15 cellular contexts compared by ENCODE assay signal in genomic region chr12:6527711-6528110, GRCh38. TPM values are rescaled to one million over a fixed set of nuclear protein-coding genes. Genes with fewer than 3 reads are reported as not detected.
DNase-seq lines count a peak whose midpoint lies in the region; ATAC-seq, FAIRE-seq and TF ChIP-seq lines count a peak whose summit lies in the region.
"Had no signal": no experiment of that assay in that cellular context is flagged by ENCODE, and none has a peak within 500 bp of the region (broad histone marks: within the 10 kb centered on the region; RNA-seq: fewer than 3 reads in every experiment).

No MANE protein-coding gene starts in this region.

- CTCF ChIA-PET in Caco-2 (lab: Charles Lee) = no interaction called here
- CTCF ChIA-PET in K562 (lab: Yijun Ruan, JAX; ENCODE audit: low intra/inter-chr PET ratio) = no interaction called here

- TF ChIP-seq EP300 in K562 (IDR thresholded peaks at IDR 0.05; ENCODE audit: low read length) = no peak

- H3K9me3 ChIP-seq in Caco-2 (no peaks in the 10 kb centered on the region), K562 (replicated peaks; ENCODE audit: control insufficient read depth, insufficient read depth, low read depth, low read length) (no peaks in the 10 kb centered on the region), body of pancreas (no peaks in the 10 kb centered on the region)
- H3K9me3 ChIP-seq: BLaER1 had no signal

- no peak for TF ChIP-seq CTCF in Caco-2 (IDR thresholded peaks at IDR 0.05; ENCODE audit: insufficient read depth in 1 of 2, low read depth in 1 of 2, low read length in 1 of 2, severe bottlenecking in 1 of 2, unreplicated experiment in 1 of 2)
- no peak for TF ChIP-seq CTCF in K562 (IDR thresholded peaks at IDR 0.05 in 2 of 3, conservative IDR thresholded peaks at IDR 0.05 in 1 of 3; ENCODE audit: insufficient read depth in 2 of 3, low read depth in 1 of 3, low read length in 3 of 3)
- no peak for TF ChIP-seq CTCF in type B pancreatic cell (conservative IDR thresholded peaks at IDR 0.05)
- TF ChIP-seq CTCF in body of pancreas (IDR thresholded peaks at IDR 0.05) = no peak

- H3K27ac ChIP-seq in K562 (ENCODE audit: extremely low read depth, low read depth, low read length) (no peak overlapping the region), body of pancreas (no peak overlapping the region)
- H3K27ac ChIP-seq: 22Rv1, BLaER1, GM23248 had no signal

- H3K9ac ChIP-seq in K562 (ENCODE audit: insufficient read depth in 1 of 2, low read depth in 2 of 2, low read length in 2 of 2) = no peak overlapping the region
- H3K9ac ChIP-seq: BLaER1, GM23248 had no signal

- H3K36me3 ChIP-seq in Caco-2 (ENCODE audit: control insufficient read depth, insufficient read depth, low read length) (peaks cover 25% of the 10 kb centered on the region), K562 (ENCODE audit: control insufficient read depth, insufficient read depth, low read length) (peaks cover 94% of the 10 kb centered on the region), body of pancreas (replicated peaks in 1 of 2; ENCODE audit: insufficient read depth in 1 of 2, low read depth in 2 of 2) (peaks cover 4 to 40% of the 10 kb centered on the region in 2 donors)

- TF ChIP-seq POLR2A in K562 (conservative IDR thresholded peaks at IDR 0.05) (no peak), body of pancreas (IDR thresholded peaks at IDR 0.05) (no peak)

- FAIRE-seq in K562 (lab: Jason Lieb, UNC) = no peak
- FAIRE-seq: GM12878, GM18507 had no signal

- POLR2A ChIA-PET in Caco-2 (lab: Charles Lee) (interaction anchor here (0.5 to 1.7 kb wide), 2 partner anchors 12 to 57 kb away, joined by 6 to 8 read pairs; no protein-coding TSS in a partner anchor), K562 (lab: Yijun Ruan, JAX) (no interaction called here)

- no peak overlapping the region for H3K4me3 Mint-ChIP-seq in activated T-cell treated with anti-CD3 and anti-CD28 coated beads, Interleukin-2, amount 50 U/mL, for 24 hours
- H3K4me3 Mint-ChIP-seq in activated T-cell treated with anti-CD3 and anti-CD28 coated beads, Interleukin-2, amount 50 U/mL, for 72 hours = no peak overlapping the region
- H3K4me3 Mint-ChIP-seq in Caco-2 (ENCODE audit: unreplicated experiment) (peak overlapping the region; percentile 45), type B pancreatic cell (no peak overlapping the region)

- no peaks in the 10 kb centered on the region for H3K9me1 ChIP-seq in K562 (ENCODE audit: control insufficient read depth, insufficient read depth, low read length)

- no peak for TF ChIP-seq RAD21 in K562 (CRISPR knock-in tag; conservative IDR thresholded peaks at IDR 0.05 in 1 of 2, IDR thresholded peaks at IDR 0.05 in 1 of 2)

- H3K27me3 Mint-ChIP-seq in activated T-cell treated with anti-CD3 and anti-CD28 coated beads, Interleukin-2, amount 50 U/mL, for 24 hours = no peaks in the 10 kb centered on the region
- no peaks in the 10 kb centered on the region for H3K27me3 Mint-ChIP-seq in activated T-cell treated with anti-CD3 and anti-CD28 coated beads, Interleukin-2, amount 50 U/mL, for 72 hours (ENCODE audit: low read depth)
- H3K27me3 Mint-ChIP-seq in Caco-2 (ENCODE audit: insufficient read depth, unreplicated experiment) (no peaks in the 10 kb centered on the region), type B pancreatic cell (no peaks in the 10 kb centered on the region)

- BruUV-seq in Caco-2 (replicated peaks; lab: Mats Ljungman, UMichigan) = no TSS peak
- no TSS peak for BruUV-seq in K562 (replicated peaks; lab: Mats Ljungman, UMichigan)

- H2AFZ ChIP-seq in K562 (ENCODE audit: low read depth, low read length) = no peak overlapping the region
- H2AFZ ChIP-seq: GM23248 had no signal

- H3K79me2 ChIP-seq in K562 (ENCODE audit: control insufficient read depth, insufficient read depth, low read length) = peaks cover 9% of the 10 kb centered on the region; the same call in 2 of the 3 replicates

- H3K9me3 Mint-ChIP-seq in activated T-cell treated with anti-CD3 and anti-CD28 coated beads, Interleukin-2, amount 50 U/mL, for 24 hours = no peaks in the 10 kb centered on the region
- H3K9me3 Mint-ChIP-seq in activated T-cell treated with anti-CD3 and anti-CD28 coated beads, Interleukin-2, amount 50 U/mL, for 72 hours = no peaks in the 10 kb centered on the region
- no peaks in the 10 kb centered on the region for H3K9me3 Mint-ChIP-seq in Caco-2 (ENCODE audit: unreplicated experiment)
- H3K9me3 Mint-ChIP-seq in type B pancreatic cell = no peaks in the 10 kb centered on the region

- in situ Hi-C loops in K562 (cut with MboI) (no loop called here), KBM-7 (cut with MboI; ENCODE audit: low pct_unique_long_range_greater_than_20kb, low sequenced_read_pairs) (no loop called here)

- peaks cover 18% of the 10 kb centered on the region for H3K4me1 Mint-ChIP-seq in activated T-cell treated with anti-CD3 and anti-CD28 coated beads, Interleukin-2, amount 50 U/mL, for 24 hours (ENCODE audit: low read depth)
- H3K4me1 Mint-ChIP-seq in activated T-cell treated with anti-CD3 and anti-CD28 coated beads, Interleukin-2, amount 50 U/mL, for 72 hours (ENCODE audit: low read depth) = peaks cover 20% of the 10 kb centered on the region
- H3K4me1 Mint-ChIP-seq in Caco-2 (ENCODE audit: low read depth, unreplicated experiment) = peaks cover 48% of the 10 kb centered on the region
- H3K4me1 Mint-ChIP-seq in type B pancreatic cell (ENCODE audit: unreplicated experiment) = peaks cover 16% of the 10 kb centered on the region

- intact Hi-C loops in Caco-2 (cut with micrococcal nuclease; ENCODE audit: unreplicated experiment) (no loop called here), K562 (cut with micrococcal nuclease) (no loop called here), body of pancreas (cut with DNase I) (no loop called here)

- H3K4me1 ChIP-seq in Caco-2 = peaks cover 45% of the 10 kb centered on the region
- H3K4me1 ChIP-seq in K562 (replicated peaks in 1 of 2; ENCODE audit: control insufficient read depth in 2 of 2, insufficient read depth in 2 of 2, low read length in 2 of 2) = peaks cover 7 to 10% of the 10 kb centered on the region in 2 experiments; a peak in 4 of 5 replicates
- peaks cover 9% of the 10 kb centered on the region for H3K4me1 ChIP-seq in body of pancreas

- H3K36me3 Mint-ChIP-seq in activated T-cell treated with anti-CD3 and anti-CD28 coated beads, Interleukin-2, amount 50 U/mL, for 24 hours (ENCODE audit: low read depth) = peaks cover 99% of the 10 kb centered on the region
- H3K36me3 Mint-ChIP-seq in activated T-cell treated with anti-CD3 and anti-CD28 coated beads, Interleukin-2, amount 50 U/mL, for 72 hours (ENCODE audit: insufficient read depth in 2 of 2) = peaks cover 21 to 55% of the 10 kb centered on the region in 2 donors
- H3K36me3 Mint-ChIP-seq in Caco-2 (ENCODE audit: insufficient read depth, unreplicated experiment) (peaks cover 98% of the 10 kb centered on the region), type B pancreatic cell (peaks cover 73% of the 10 kb centered on the region)

- DNase-seq in activated T-cell treated with anti-CD3 and anti-CD28 coated beads, Interleukin-2, amount 50 U/mL, for 24 hours = no peak
- no peak for DNase-seq in activated T-cell treated with anti-CD3 and anti-CD28 coated beads, Interleukin-2, amount 50 U/mL, for 72 hours
- DNase-seq in Caco-2 = no peak
- no peak for DNase-seq in K562 (ENCODE audit: extremely low read depth in 1 of 4, low spot score in 3 of 4)
- no peak for DNase-seq in type B pancreatic cell (ENCODE audit: extremely low spot score, unreplicated experiment)
- no peak for DNase-seq in body of pancreas
- DNase-seq in KBM-7 = no peak
- DNase-seq: AML-193, Calu3, DMS79, GM23248 had no signal

- H4K20me1 ChIP-seq in K562 (replicated peaks; ENCODE audit: control insufficient read depth, insufficient read depth, low read length) = no peaks in the 10 kb centered on the region
- H4K20me1 ChIP-seq: BLaER1 had no signal

- H3K4me3 ChIP-seq in Caco-2 (ENCODE audit: low read depth, low read length) (no peak overlapping the region), K562 (no peak overlapping the region), body of pancreas (no peak overlapping the region)
- H3K4me3 ChIP-seq: BLaER1, GM12878, GM23248 had no signal

- H3K27ac Mint-ChIP-seq in activated T-cell treated with anti-CD3 and anti-CD28 coated beads, Interleukin-2, amount 50 U/mL, for 24 hours = peak overlapping the region; percentile 63
- H3K27ac Mint-ChIP-seq in activated T-cell treated with anti-CD3 and anti-CD28 coated beads, Interleukin-2, amount 50 U/mL, for 72 hours = no peak overlapping the region
- H3K27ac Mint-ChIP-seq in Caco-2 (ENCODE audit: unreplicated experiment) (peak overlapping the region; percentile 89), type B pancreatic cell (peak overlapping the region; percentile 100)

- H3K4me2 ChIP-seq in K562 (ENCODE audit: insufficient read depth, low read length) = no peak overlapping the region
- H3K4me2 ChIP-seq: BLaER1 had no signal

- 86% methylated on average over 4 of the region's 4 CpGs for WGBS in K562 (ENCODE audit: insufficient coverage, low coverage, missing lambda C conversion rate)
- 88 to 96% methylated on average over 4 of the region's 4 CpGs for WGBS in body of pancreas, 2 donors

- no peak for ATAC-seq in activated T-cell treated with anti-CD3 and anti-CD28 coated beads, Interleukin-2, amount 50 U/mL, for 72 hours (replicated peaks in 1 of 2)
- ATAC-seq in K562 (no peak), body of pancreas (no peak)
- ATAC-seq: GM12878 had no signal

- no peaks in the 10 kb centered on the region for H3K27me3 ChIP-seq in Caco-2 (replicated peaks; ENCODE audit: control insufficient read depth, insufficient read depth, low read length)
- no peaks in the 10 kb centered on the region for H3K27me3 ChIP-seq in K562 (ENCODE audit: control insufficient read depth in 2 of 2, insufficient read depth in 2 of 2, low read length in 2 of 2)
- H3K27me3 ChIP-seq in body of pancreas = no peaks in the 10 kb centered on the region
- H3K27me3 ChIP-seq: BLaER1 had no signal

RNA-seq across cellular contexts. Expression of gene GAPDH, which starts 6.6 kb away (rescaled TPM):
- 1,000 to 10,000 TPM; 4,101 to 4,234 TPM for total RNA-seq in activated T-cell treated with anti-CD3 and anti-CD28 coated beads, Interleukin-2, amount 50 U/mL, for 72 hours
- total RNA-seq in Caco-2 (2022) (4,975 and 5,337 TPM in 2 replicates), K562 (2014; rRNA removed) (3,419 and 4,659 TPM in 2 replicates), K562 (2014; rRNA removed; fragmentation: Illumina TruSeq; extraction: Trizol) (1,716 and 2,206 TPM in 2 replicates), K562 (2015; rRNA removed; fragmentation: Illumina TruSeq; extraction: Trizol) (2,578 and 2,581 TPM in 2 replicates), K562 (2021) (2,702 and 2,817 TPM in 2 replicates), type B pancreatic cell (ENCODE audit: low replicate concordance) (2,317 and 5,618 TPM in 2 replicates), body of pancreas (100 to 1,000 TPM; 311 to 476 TPM)
- 324 and 835 TPM in 2 replicates for total RNA-seq in K562 (2011; cell fraction: chromatin; rRNA removed; ENCODE audit: low replicate concordance)
- 1,325 and 1,372 TPM in 2 replicates for total RNA-seq in K562 (2011; cell fraction: nucleolus; rRNA removed)
- total RNA-seq in K562 (2011; cell fraction: nucleoplasm; rRNA removed) = 1,230 and 2,004 TPM in 2 replicates
- polyA plus RNA-seq in K562 (2011; rRNA removed) (6,793 and 8,605 TPM in 2 replicates), K562 (2014; fragmentation: Illumina TruSeq; extraction: Trizol) (5,553 and 5,658 TPM in 2 replicates), K562 (2014; fragmentation: Nextera tagmentation; extraction: Ambion mirVana) (1,000 to 10,000 TPM; 5,813 to 6,029 TPM), K562 (2014; rRNA removed) (3,855 and 4,217 TPM in 2 replicates)
- polyA plus RNA-seq in K562 (2011; cell fraction: cytosol; rRNA removed) = 11,989 and 13,919 TPM in 2 replicates
- 3,294 and 3,587 TPM in 2 replicates for polyA plus RNA-seq in K562 (2011; cell fraction: nucleus; rRNA removed)
- polyA plus RNA-seq in K562 (2012) = 3,686 and 3,892 TPM in 2 replicates
- polyA minus RNA-seq in K562 (2011; rRNA and poly(A)+ RNA removed) = 4,964 and 5,506 TPM in 2 replicates
- 4,077 and 4,335 TPM in 2 replicates for polyA minus RNA-seq in K562 (2011; cell fraction: cytosol; rRNA and poly(A)+ RNA removed)
- polyA minus RNA-seq in K562 (2011; cell fraction: nucleus; rRNA and poly(A)+ RNA removed) = 565 and 1,075 TPM in 2 replicates

RNA-seq across cellular contexts. Expression of gene IFFO1, which starts 28.1 kb away (rescaled TPM):
- 10 to 100 TPM; 14.2 to 17.0 TPM for total RNA-seq in activated T-cell treated with anti-CD3 and anti-CD28 coated beads, Interleukin-2, amount 50 U/mL, for 72 hours
- total RNA-seq in Caco-2 (2022) (0.48 and 0.53 TPM in 2 replicates), K562 (2014; rRNA removed) (not detected in 2 replicates), K562 (2014; rRNA removed; fragmentation: Illumina TruSeq; extraction: Trizol) (not detected in 2 replicates), K562 (2015; rRNA removed; fragmentation: Illumina TruSeq; extraction: Trizol) (0.08 TPM in 1 of 2 replicates, not detected in the other), K562 (2021) (0.09 and 0.20 TPM in 2 replicates), type B pancreatic cell (ENCODE audit: low replicate concordance) (9.1 and 17.5 TPM in 2 replicates), body of pancreas (10 to 100 TPM; 11.4 to 13.2 TPM)
- 0.42 and 0.76 TPM in 2 replicates for total RNA-seq in K562 (2011; cell fraction: chromatin; rRNA removed; ENCODE audit: low replicate concordance)
- total RNA-seq in K562 (2011; cell fraction: nucleolus; rRNA removed) = 0.66 and 0.83 TPM in 2 replicates
- total RNA-seq in K562 (2011; cell fraction: nucleoplasm; rRNA removed) = 0.23 and 0.37 TPM in 2 replicates
- polyA plus RNA-seq in K562 (2011; rRNA removed) (0.10 and 0.12 TPM in 2 replicates), K562 (2014; fragmentation: Illumina TruSeq; extraction: Trizol) (not detected in 2 replicates), K562 (2014; fragmentation: Nextera tagmentation; extraction: Ambion mirVana) (not detected), K562 (2014; rRNA removed) (0.03 TPM in 1 of 2 replicates, not detected in the other)
- polyA plus RNA-seq in K562 (2011; cell fraction: cytosol; rRNA removed) = 0.09 and 0.15 TPM in 2 replicates
- 0.18 and 0.32 TPM in 2 replicates for polyA plus RNA-seq in K562 (2011; cell fraction: nucleus; rRNA removed)
- polyA plus RNA-seq in K562 (2012) = 0.04 and 0.10 TPM in 2 replicates
- 0.11 TPM in 1 of 2 replicates, not detected in the other for polyA minus RNA-seq in K562 (2011; rRNA and poly(A)+ RNA removed)
- polyA minus RNA-seq in K562 (2011; cell fraction: cytosol; rRNA and poly(A)+ RNA removed) = not detected in 2 replicates
- polyA minus RNA-seq in K562 (2011; cell fraction: nucleus; rRNA and poly(A)+ RNA removed) = 0.11 and 0.27 TPM in 2 replicates

RNA-seq across cellular contexts. Expression of gene NCAPD2, which starts 33.8 kb away (rescaled TPM):
- 100 to 1,000 TPM; 156 to 168 TPM for total RNA-seq in activated T-cell treated with anti-CD3 and anti-CD28 coated beads, Interleukin-2, amount 50 U/mL, for 72 hours
- total RNA-seq in Caco-2 (2022) (204 and 218 TPM in 2 replicates), K562 (2014; rRNA removed) (88.9 and 90.9 TPM in 2 replicates), K562 (2014; rRNA removed; fragmentation: Illumina TruSeq; extraction: Trizol) (58.6 and 59.8 TPM in 2 replicates), K562 (2015; rRNA removed; fragmentation: Illumina TruSeq; extraction: Trizol) (50.6 and 55.1 TPM in 2 replicates), K562 (2021) (66.6 and 79.3 TPM in 2 replicates), type B pancreatic cell (ENCODE audit: low replicate concordance) (96.5 and 109 TPM in 2 replicates), body of pancreas (10 to 100 TPM in 1 of 2 donors, 1 to 10 TPM in 1; 9.3 to 46.1 TPM)
- 180 and 234 TPM in 2 replicates for total RNA-seq in K562 (2011; cell fraction: chromatin; rRNA removed; ENCODE audit: low replicate concordance)
- total RNA-seq in K562 (2011; cell fraction: nucleolus; rRNA removed) = 123 and 141 TPM in 2 replicates
- 94.7 and 123 TPM in 2 replicates for total RNA-seq in K562 (2011; cell fraction: nucleoplasm; rRNA removed)
- polyA plus RNA-seq in K562 (2011; rRNA removed) (68.3 and 88.8 TPM in 2 replicates), K562 (2014; fragmentation: Illumina TruSeq; extraction: Trizol) (93.7 and 95.4 TPM in 2 replicates), K562 (2014; fragmentation: Nextera tagmentation; extraction: Ambion mirVana) (10 to 100 TPM; 16.9 to 35.5 TPM), K562 (2014; rRNA removed) (55.3 and 70.9 TPM in 2 replicates)
- polyA plus RNA-seq in K562 (2011; cell fraction: cytosol; rRNA removed) = 70.4 and 83.4 TPM in 2 replicates
- polyA plus RNA-seq in K562 (2011; cell fraction: nucleus; rRNA removed) = 111 and 114 TPM in 2 replicates
- 67.4 and 77.6 TPM in 2 replicates for polyA plus RNA-seq in K562 (2012)
- polyA minus RNA-seq in K562 (2011; rRNA and poly(A)+ RNA removed) = 103 and 106 TPM in 2 replicates
- 93.9 and 94.0 TPM in 2 replicates for polyA minus RNA-seq in K562 (2011; cell fraction: cytosol; rRNA and poly(A)+ RNA removed)
- 52.2 and 80.1 TPM in 2 replicates for polyA minus RNA-seq in K562 (2011; cell fraction: nucleus; rRNA and poly(A)+ RNA removed)

RNA-seq across cellular contexts. Expression of gene MRPL51, which starts 34.6 kb away (rescaled TPM):
- 100 to 1,000 TPM; 170 to 179 TPM for total RNA-seq in activated T-cell treated with anti-CD3 and anti-CD28 coated beads, Interleukin-2, amount 50 U/mL, for 72 hours
- 448 and 456 TPM in 2 replicates for total RNA-seq in Caco-2 (2022)
- 10.4 and 15.7 TPM in 2 replicates for total RNA-seq in K562 (2011; cell fraction: chromatin; rRNA removed; ENCODE audit: low replicate concordance)
- 12.9 and 13.3 TPM in 2 replicates for total RNA-seq in K562 (2011; cell fraction: nucleolus; rRNA removed)
- 14.3 and 21.4 TPM in 2 replicates for total RNA-seq in K562 (2011; cell fraction: nucleoplasm; rRNA removed)
- total RNA-seq in K562 (2014; rRNA removed) = 135 and 152 TPM in 2 replicates
- 254 and 288 TPM in 2 replicates for total RNA-seq in K562 (2014; rRNA removed; fragmentation: Illumina TruSeq; extraction: Trizol)
- 177 and 199 TPM in 2 replicates for total RNA-seq in K562 (2015; rRNA removed; fragmentation: Illumina TruSeq; extraction: Trizol)
- 205 and 208 TPM in 2 replicates for total RNA-seq in K562 (2021)
- 87.9 and 127 TPM in 2 replicates for polyA plus RNA-seq in K562 (2011; rRNA removed)
- polyA plus RNA-seq in K562 (2011; cell fraction: cytosol; rRNA removed) = 56.4 and 93.3 TPM in 2 replicates
- polyA plus RNA-seq in K562 (2011; cell fraction: nucleus; rRNA removed) = 27.8 and 39.6 TPM in 2 replicates
- 103 and 291 TPM in 2 replicates for polyA plus RNA-seq in K562 (2012)
- 198 and 214 TPM in 2 replicates for polyA plus RNA-seq in K562 (2014; fragmentation: Illumina TruSeq; extraction: Trizol)
- 100 to 1,000 TPM; 669 to 727 TPM for polyA plus RNA-seq in K562 (2014; fragmentation: Nextera tagmentation; extraction: Ambion mirVana)
- polyA plus RNA-seq in K562 (2014; rRNA removed) = 220 and 267 TPM in 2 replicates
- polyA minus RNA-seq in K562 (2011; rRNA and poly(A)+ RNA removed) = 38.3 and 43.0 TPM in 2 replicates
- polyA minus RNA-seq in K562 (2011; cell fraction: cytosol; rRNA and poly(A)+ RNA removed) = 21.7 and 23.6 TPM in 2 replicates
- 6.9 and 14.4 TPM in 2 replicates for polyA minus RNA-seq in K562 (2011; cell fraction: nucleus; rRNA and poly(A)+ RNA removed)
- total RNA-seq in type B pancreatic cell (ENCODE audit: low replicate concordance) = 213 and 396 TPM in 2 replicates
- 10 to 100 TPM; 23.6 to 25.1 TPM for total RNA-seq in body of pancreas

RNA-seq across cellular contexts. Expression of gene NOP2, which starts 40.4 kb away (rescaled TPM):
- total RNA-seq in activated T-cell treated with anti-CD3 and anti-CD28 coated beads, Interleukin-2, amount 50 U/mL, for 72 hours = 10 to 100 TPM; 76.9 to 89.8 TPM
- total RNA-seq in Caco-2 (2022) = 145 and 157 TPM in 2 replicates
- total RNA-seq in K562 (2011; cell fraction: chromatin; rRNA removed; ENCODE audit: low replicate concordance) = 199 and 304 TPM in 2 replicates
- 156 and 172 TPM in 2 replicates for total RNA-seq in K562 (2011; cell fraction: nucleolus; rRNA removed)
- 135 and 147 TPM in 2 replicates for total RNA-seq in K562 (2011; cell fraction: nucleoplasm; rRNA removed)
- total RNA-seq in K562 (2014; rRNA removed) = 55.4 and 70.8 TPM in 2 replicates
- total RNA-seq in K562 (2014; rRNA removed; fragmentation: Illumina TruSeq; extraction: Trizol) = 53.2 and 54.4 TPM in 2 replicates
- total RNA-seq in K562 (2015; rRNA removed; fragmentation: Illumina TruSeq; extraction: Trizol) = 60.6 and 61.9 TPM in 2 replicates
- 77.2 and 77.6 TPM in 2 replicates for total RNA-seq in K562 (2021)
- polyA plus RNA-seq in K562 (2011; rRNA removed) = 74.7 and 93.6 TPM in 2 replicates
- polyA plus RNA-seq in K562 (2011; cell fraction: cytosol; rRNA removed) = 29.0 and 33.7 TPM in 2 replicates
- 248 and 319 TPM in 2 replicates for polyA plus RNA-seq in K562 (2011; cell fraction: nucleus; rRNA removed)
- 37.5 and 55.6 TPM in 2 replicates for polyA plus RNA-seq in K562 (2012)
- 67.5 and 97.7 TPM in 2 replicates for polyA plus RNA-seq in K562 (2014; fragmentation: Illumina TruSeq; extraction: Trizol)
- polyA plus RNA-seq in K562 (2014; fragmentation: Nextera tagmentation; extraction: Ambion mirVana) = 10 to 100 TPM; 19.0 to 37.2 TPM
- 86.3 and 92.2 TPM in 2 replicates for polyA plus RNA-seq in K562 (2014; rRNA removed)
- polyA minus RNA-seq in K562 (2011; rRNA and poly(A)+ RNA removed) = 32.7 and 42.8 TPM in 2 replicates
- 26.4 and 38.0 TPM in 2 replicates for polyA minus RNA-seq in K562 (2011; cell fraction: cytosol; rRNA and poly(A)+ RNA removed)
- 40.7 and 56.9 TPM in 2 replicates for polyA minus RNA-seq in K562 (2011; cell fraction: nucleus; rRNA and poly(A)+ RNA removed)
- total RNA-seq in type B pancreatic cell (ENCODE audit: low replicate concordance) = 60.9 and 106 TPM in 2 replicates
- 10 to 100 TPM; 10.9 to 83.1 TPM for total RNA-seq in body of pancreas
